Comparison of ENCODE assay signal across 22 cellular contexts in genomic region chr16:79814124-79814523, GRCh38.
DNase-seq lines count a peak whose midpoint lies in the region; ATAC-seq, FAIRE-seq and TF ChIP-seq lines count a peak whose summit lies in the region.
"Had no signal": no experiment of that assay in that cellular context is flagged by ENCODE, and none has a peak within 500 bp of the region (broad histone marks: within the 10 kb centered on the region; RNA-seq: fewer than 3 reads in every experiment).

No MANE protein-coding gene starts in this region.

- no TSS peak for BruUV-seq in MCF 10A (replicated peaks; lab: Mats Ljungman, UMichigan)

- H3K9me1 ChIP-seq in keratinocyte (ENCODE audit: control insufficient read depth, extremely low read depth, insufficient read depth, low read length), result no peaks in the 10 kb centered on the region

- FAIRE-seq in bronchial epithelial cell (lab: Jason Lieb, UNC), result no peak
- peak; percentile 26 for FAIRE-seq in keratinocyte (lab: Jason Lieb, UNC)
- FAIRE-seq: A204.1, G401.6, GM12892, GM19239 had no signal

- dilution Hi-C loops in keratinocyte (cut with MboI; ENCODE audit: extremely low pct_ligation_motif_present, low sequenced_read_pairs), result no loop called here

- TF ChIP-seq CTCF in MCF 10A (IDR thresholded peaks at IDR 0.05; ENCODE audit: unreplicated experiment), result no peak
- TF ChIP-seq CTCF in breast epithelium (IDR thresholded peaks at IDR 0.05), result no peak
- no peak for TF ChIP-seq CTCF in bronchial epithelial cell (IDR thresholded peaks at IDR 0.05; ENCODE audit: insufficient read depth, low read length, severe bottlenecking)
- no peak for TF ChIP-seq CTCF in keratinocyte (optimal IDR thresholded peaks at IDR 0.05 in 1 of 3, IDR thresholded peaks at IDR 0.05 in 1 of 3, conservative IDR thresholded peaks at IDR 0.05 in 1 of 3; ENCODE audit: extremely low read depth in 1 of 3, insufficient read depth in 2 of 3, low read length in 3 of 3)

- intact Hi-C loops in MCF 10A (cut with micrococcal nuclease) (no loop called here), breast epithelium (cut with DNase I; ENCODE audit: low total_unique reads) (no loop called here)

- no peak overlapping the region for H3K4me3 Mint-ChIP-seq in MCF 10A (ENCODE audit: unreplicated experiment)
- H3K4me3 Mint-ChIP-seq: B cell; CD4-positive, CD25-positive, alpha-beta regulatory T cell; CD8-positive, alpha-beta T cell; GM23338; H9 had no signal

- H3K4me1 ChIP-seq in breast epithelium (no peaks in the 10 kb centered on the region), keratinocyte (ENCODE audit: control insufficient read depth, extremely low read depth, insufficient read depth, low read length) (peaks cover 22% of the 10 kb centered on the region)

- H3K9ac ChIP-seq in keratinocyte (ENCODE audit: control insufficient read depth, extremely low read depth, insufficient read depth, low read length), result no peak overlapping the region
- H3K9ac ChIP-seq: BLaER1 had no signal

- POLR2A ChIA-PET in MCF 10A (lab: Yijun Ruan, JAX), result no interaction called here

- H3K36me3 ChIP-seq in breast epithelium (no peaks in the 10 kb centered on the region), bronchial epithelial cell (ENCODE audit: control insufficient read depth, insufficient read depth, low read length) (no peaks in the 10 kb centered on the region), keratinocyte (ENCODE audit: control insufficient read depth in 2 of 2, extremely low read depth in 1 of 2, insufficient read depth in 2 of 2, low read length in 2 of 2) (no peaks in the 10 kb centered on the region)
- H3K36me3 ChIP-seq: BLaER1 had no signal

- no peaks in the 10 kb centered on the region for H3K9me3 Mint-ChIP-seq in MCF 10A (ENCODE audit: unreplicated experiment)
- H3K9me3 Mint-ChIP-seq: CD8-positive, alpha-beta T cell had no signal

- no peaks in the 10 kb centered on the region for H4K20me1 ChIP-seq in keratinocyte (ENCODE audit: control insufficient read depth, extremely low read depth, insufficient read depth, low read length)
- H4K20me1 ChIP-seq: BLaER1 had no signal

- H3K4me1 Mint-ChIP-seq in MCF 10A (ENCODE audit: insufficient read depth, unreplicated experiment), result peaks cover 37% of the 10 kb centered on the region
- H3K4me1 Mint-ChIP-seq: B cell; CD4-positive, CD25-positive, alpha-beta regulatory T cell had no signal

- no peaks in the 10 kb centered on the region for H3K27me3 Mint-ChIP-seq in MCF 10A (ENCODE audit: insufficient read depth, unreplicated experiment)

- no peak overlapping the region for H3K4me3 ChIP-seq in breast epithelium
- H3K4me3 ChIP-seq in bronchial epithelial cell (ENCODE audit: low read depth, low read length), result no peak overlapping the region
- H3K4me3 ChIP-seq in keratinocyte (ENCODE audit: control insufficient read depth in 2 of 3, extremely low read depth in 1 of 3, insufficient read depth in 2 of 3, low read depth in 1 of 3, low read length in 3 of 3), result no peak overlapping the region
- H3K4me3 ChIP-seq: BLaER1, GM23338 had no signal

- H3K79me2 ChIP-seq in keratinocyte (ENCODE audit: control insufficient read depth, insufficient read depth, low read length), result no peaks in the 10 kb centered on the region

- H3K27ac Mint-ChIP-seq in MCF 10A (ENCODE audit: low read depth, unreplicated experiment), result peak overlapping the region; percentile 39
- H3K27ac Mint-ChIP-seq: B cell; CD4-positive, CD25-positive, alpha-beta regulatory T cell; CD8-positive, alpha-beta T cell; GM23338; H9 had no signal

- no peak overlapping the region for H3K4me2 ChIP-seq in keratinocyte (ENCODE audit: control insufficient read depth, extremely low read depth, insufficient read depth, low read depth, low read length)
- H3K4me2 ChIP-seq: BLaER1, GM23338 had no signal

- ATAC-seq in GM18517 (IDR thresholded peaks at IDR 0.05; ENCODE audit: unreplicated experiment) (no peak), HG03280 (IDR thresholded peaks at IDR 0.05; ENCODE audit: unreplicated experiment) (no peak)
- ATAC-seq: CD8-positive, alpha-beta T cell; GM23338; HCT116 had no signal

- H3K27ac ChIP-seq in breast epithelium (no peak overlapping the region), keratinocyte (ENCODE audit: control insufficient read depth, insufficient read depth, low read length) (no peak overlapping the region)
- H3K27ac ChIP-seq: 22Rv1, BLaER1, C4-2B had no signal

- CTCF ChIA-PET in MCF 10A (lab: Yijun Ruan, JAX), result interaction anchor here (0.5 kb wide), 1 partner anchor 212 kb away, joined by 3 read pairs; no protein-coding TSS in a partner anchor

- DNase-seq in MCF 10A (ENCODE audit: unreplicated experiment), result no peak
- DNase-seq in breast epithelium (ENCODE audit: low spot score in 2 of 2), result no peak
- DNase-seq in bronchial epithelial cell (ENCODE audit: low read depth), result peak; percentile 66
- no peak for DNase-seq in keratinocyte (ENCODE audit: low read depth, low spot score)
- DNase-seq: Caco-2; CD4-positive, CD25-positive, alpha-beta regulatory T cell; CD8-positive, alpha-beta T cell; DMS153; DND-41; H9 had no signal

- TF ChIP-seq POLR2A in breast epithelium (IDR thresholded peaks at IDR 0.05), result no peak

- peaks cover 5% of the 10 kb centered on the region for H3K36me3 Mint-ChIP-seq in MCF 10A (ENCODE audit: insufficient read depth, unreplicated experiment)
- H3K36me3 Mint-ChIP-seq: CD4-positive, CD25-positive, alpha-beta regulatory T cell; CD8-positive, alpha-beta T cell had no signal

- no peaks in the 10 kb centered on the region for H3K27me3 ChIP-seq in breast epithelium
- H3K27me3 ChIP-seq in bronchial epithelial cell (ENCODE audit: control insufficient read depth, insufficient read depth, low read length), result no peaks in the 10 kb centered on the region
- H3K27me3 ChIP-seq in keratinocyte (ENCODE audit: control insufficient read depth, extremely low read depth, insufficient read depth, low read length), result no peaks in the 10 kb centered on the region
- H3K27me3 ChIP-seq: BLaER1 had no signal

- H3K9me3 ChIP-seq in breast epithelium (no peaks in the 10 kb centered on the region), keratinocyte (ENCODE audit: control insufficient read depth, low read depth, low read length) (no peaks in the 10 kb centered on the region)

- no peak overlapping the region for H2AFZ ChIP-seq in keratinocyte (ENCODE audit: control insufficient read depth, low read length)
- H2AFZ ChIP-seq: GM23338 had no signal
